ENCODE assay signal across 8 cellular contexts in the genomic region with DNA sequence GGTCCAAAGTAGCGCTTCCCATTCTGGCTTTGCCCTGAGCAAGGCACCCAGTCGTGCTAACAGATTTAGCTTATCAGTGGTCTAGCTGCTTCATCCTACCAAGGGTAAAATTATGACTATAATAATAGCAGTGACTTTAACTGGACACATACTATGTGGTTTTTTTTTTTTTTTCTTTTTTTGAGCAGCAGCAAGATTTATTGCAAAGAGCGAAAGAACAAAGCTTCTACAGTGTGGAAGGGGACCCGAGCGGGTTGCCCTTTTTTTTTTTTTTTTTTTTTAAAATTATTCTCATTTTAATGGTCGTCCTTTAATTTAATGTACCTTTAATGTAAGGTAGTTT. TPM values are rescaled to one million over a fixed set of nuclear protein-coding genes. Genes with fewer than 3 reads are reported as not detected.
A peak's percentile ranks its signal among the peaks of the same experiment; 100 is the strongest.
DNase-seq lines count a peak whose midpoint lies in the region; TF ChIP-seq lines count a peak whose summit lies in the region.

No MANE protein-coding gene starts in this region.

- peaks cover 1% of the 10 kb centered on the region for H3K36me3 Mint-ChIP-seq in progenitor cell of endocrine pancreas (ENCODE audit: insufficient read depth)

- WGBS in esophagus squamous epithelium, 2 donors: 6 to 7% methylated on average over 6 of the region's 6 CpGs

- H3K9me3 ChIP-seq in DOHH2 (ENCODE audit: control insufficient read depth, insufficient read depth, low read length): no peaks in the 10 kb centered on the region
- H3K9me3 ChIP-seq in Peyer's patch: no peaks in the 10 kb centered on the region
- H3K9me3 ChIP-seq in esophagus squamous epithelium: no peaks in the 10 kb centered on the region

- H3K4me3 ChIP-seq in DOHH2 (ENCODE audit: low read length): peak overlapping the region; percentile 84
- peak overlapping the region; percentile 57 to 74 (median 70) for H3K4me3 ChIP-seq in Peyer's patch
- H3K4me3 ChIP-seq in esophagus squamous epithelium: peak overlapping the region; percentile 46 to 81 (median 77)

- DNase-seq in Peyer's patch: no peak
- DNase-seq in esophagus squamous epithelium (lab: John Stamatoyannopoulos, UW): no peak
- DNase-seq in progenitor cell of endocrine pancreas (ENCODE audit: low spot score, unreplicated experiment): no peak
- no peak for DNase-seq in kidney glomerular epithelial cell (lab: John Stamatoyannopoulos, UW)
- DNase-seq in NK-92 (lab: John Stamatoyannopoulos, UW; ENCODE audit: unreplicated experiment): no peak
- no peak for DNase-seq in cerebellar nuclear complex (lab: John Stamatoyannopoulos, UW)
- DNase-seq in stimulated activated CD4-positive, alpha-beta T cell treated with anti-CD3 and anti-CD28 coated beads, Interleukin-4, amount 100 ng/mL, for 1 hour: no peak

- peaks cover 24% of the 10 kb centered on the region for H3K4me1 ChIP-seq in DOHH2 (ENCODE audit: control insufficient read depth, low read length)
- H3K4me1 ChIP-seq in Peyer's patch: peaks cover 0 to 11% (median 2%) of the 10 kb centered on the region in 4 donors
- peaks cover 0 to 39% (median 8%) of the 10 kb centered on the region in 3 donors for H3K4me1 ChIP-seq in esophagus squamous epithelium

- peaks cover 11% of the 10 kb centered on the region; the same call in 1 of the 2 replicates for H3F3A ChIP-seq in DOHH2 (ENCODE audit: control insufficient read depth, insufficient read depth)

- intact Hi-C loops in esophagus squamous epithelium (cut with DNase I): no loop called here

- no peaks in the 10 kb centered on the region for H3K36me3 ChIP-seq in DOHH2 (ENCODE audit: control insufficient read depth, low read length)
- H3K36me3 ChIP-seq in Peyer's patch: no peaks in the 10 kb centered on the region
- H3K36me3 ChIP-seq in esophagus squamous epithelium: peaks cover 0 to 18% (median 0%) of the 10 kb centered on the region in 3 donors

- no peaks in the 10 kb centered on the region for H3K79me2 ChIP-seq in DOHH2 (ENCODE audit: control insufficient read depth, low read length)

- TF ChIP-seq CTCF in DOHH2 (IDR thresholded peaks at IDR 0.05; ENCODE audit: low read depth, low read length, poor library complexity, severe bottlenecking) (no peak), Peyer's patch (IDR thresholded peaks at IDR 0.05) (no peak), esophagus squamous epithelium (IDR thresholded peaks at IDR 0.05) (no peak), progenitor cell of endocrine pancreas (IDR thresholded peaks at IDR 0.05; ENCODE audit: unreplicated experiment) (no peak)

- H3K27me3 ChIP-seq in DOHH2 (ENCODE audit: control insufficient read depth, low read length): peaks cover 42% of the 10 kb centered on the region
- H3K27me3 ChIP-seq in Peyer's patch: no peaks in the 10 kb centered on the region
- H3K27me3 ChIP-seq in esophagus squamous epithelium: peaks cover 0 to 5% (median 0%) of the 10 kb centered on the region in 4 donors

- no peaks in the 10 kb centered on the region for H4K20me1 ChIP-seq in DOHH2 (ENCODE audit: control insufficient read depth, insufficient read depth, low read depth, low read length)

- peak overlapping the region; percentile 97 for H3K27ac Mint-ChIP-seq in progenitor cell of endocrine pancreas

- peak overlapping the region; percentile 92 for H3K4me2 ChIP-seq in DOHH2 (ENCODE audit: low read length)

- H3K27ac ChIP-seq in DOHH2 (ENCODE audit: low read depth, low read length) (no peak overlapping the region), Peyer's patch (peak overlapping the region; percentile 76 to 90 (median 86)), esophagus squamous epithelium (peak overlapping the region; percentile 70 to 89 (median 88))

- H3K4me3 Mint-ChIP-seq in progenitor cell of endocrine pancreas (ENCODE audit: low read depth): peak overlapping the region; percentile 97

- H3K9me2 ChIP-seq in DOHH2 (replicated peaks; ENCODE audit: control insufficient read depth, low read length): no peaks in the 10 kb centered on the region

- H3K9me3 Mint-ChIP-seq in progenitor cell of endocrine pancreas (ENCODE audit: low read depth): no peaks in the 10 kb centered on the region

- peaks cover 17% of the 10 kb centered on the region for H3K27me3 Mint-ChIP-seq in progenitor cell of endocrine pancreas

- TF ChIP-seq POLR2A in Peyer's patch (IDR thresholded peaks at IDR 0.05) (no peak), esophagus squamous epithelium (IDR thresholded peaks at IDR 0.05) (no peak)

- H3K4me1 Mint-ChIP-seq in progenitor cell of endocrine pancreas (ENCODE audit: low read depth): peaks cover 3% of the 10 kb centered on the region

RNA-seq across cellular contexts. Expression of a gene that starts 0.5 kb away (rescaled TPM):
- total RNA-seq in Peyer's patch (10 to 100 TPM in 2 of 4 donors, 1 to 10 TPM in 2; 6.1 to 19.8 (median 8.3) TPM), esophagus squamous epithelium (1 to 10 TPM in 3 of 4 donors, under 1 TPM in 1; 0.76 to 5.3 (median 1.8) TPM), progenitor cell of endocrine pancreas (7.0 and 7.1 TPM in 2 replicates)
